Comparison of ENCODE assay signal across 8 cellular contexts in genomic region chr21:32569261-32570230, GRCh38. TPM values are rescaled to one million over a fixed set of nuclear protein-coding genes. Genes with fewer than 3 reads are reported as not detected.
DNase-seq lines count a peak whose midpoint lies in the region; ATAC-seq and TF ChIP-seq lines count a peak whose summit lies in the region.

No MANE protein-coding gene starts in this region.

- peaks cover 4% of the 10 kb centered on the region for H3K36me3 Mint-ChIP-seq in endothelial cell (ENCODE audit: low read depth, unreplicated experiment)

- no peak overlapping the region for H4K5ac ChIP-seq in mesendoderm (ENCODE audit: low read length)

- H3K36me3 ChIP-seq in mesendoderm (ENCODE audit: control insufficient read depth, insufficient read depth, low read length) = no peaks in the 10 kb centered on the region

- H3K9ac ChIP-seq in mesendoderm (ENCODE audit: low read length) = peak overlapping the region; percentile 49

- H3K4me2 ChIP-seq in mesendoderm (ENCODE audit: low read length) = peak overlapping the region; percentile 39

- WGBS in mesendoderm (ENCODE audit: extremely low coverage, insufficient coverage, low lambda C conversion rate) = no CpG with 5 or more reads among the region's 61 CpGs

- H3K27me3 Mint-ChIP-seq in endothelial cell (ENCODE audit: unreplicated experiment) = peaks cover under 1% of the 10 kb centered on the region

- H3K4me1 Mint-ChIP-seq in endothelial cell (ENCODE audit: unreplicated experiment) = peaks cover 3% of the 10 kb centered on the region

- H3K4me3 ChIP-seq in mesendoderm (ENCODE audit: low read length) = peak overlapping the region; percentile 27

- no peak overlapping the region for H4K8ac ChIP-seq in mesendoderm (ENCODE audit: low read depth, low read length)

- no peak overlapping the region for H2BK15ac ChIP-seq in mesendoderm (replicated peaks; ENCODE audit: low read depth)

- no peak overlapping the region for H3K4ac ChIP-seq in mesendoderm (ENCODE audit: low read depth, low read length)

- peak; percentile 83 for TF ChIP-seq CTCF in endothelial cell (IDR thresholded peaks at IDR 0.05; ENCODE audit: unreplicated experiment)

- H3K27ac Mint-ChIP-seq in endothelial cell (ENCODE audit: unreplicated experiment) = no peak overlapping the region

- H2AK5ac ChIP-seq in mesendoderm (ENCODE audit: low read length) = no peak overlapping the region

- H3K56ac ChIP-seq in mesendoderm (ENCODE audit: low read length) = peak overlapping the region; percentile 74

- peaks cover 7% of the 10 kb centered on the region for H3K9me3 Mint-ChIP-seq in endothelial cell (ENCODE audit: unreplicated experiment)

- H2BK120ac ChIP-seq in mesendoderm (ENCODE audit: low read depth, low read length) = no peak overlapping the region

- H3K79me2 ChIP-seq in mesendoderm (ENCODE audit: control insufficient read depth, insufficient read depth, low read length) = no peaks in the 10 kb centered on the region

- peak; percentile 91 for DNase-seq in CD1c-positive myeloid dendritic cell (ENCODE audit: extremely low spot score)
- DNase-seq in HT-29 (ENCODE audit: low spot score) = peak; percentile 79
- DNase-seq in NOMO-1 (lab: John Stamatoyannopoulos, UW; ENCODE audit: unreplicated experiment in 2 of 2) = peak; percentile 67 to 78
- DNase-seq in activated CD8-positive, alpha-beta memory T cell treated with anti-CD3 and anti-CD28 coated beads, Interleukin-2, amount 50 U/mL, for 1 hour (ENCODE audit: extremely low read depth) = peak; percentile 51
- DNase-seq in endothelial cell (ENCODE audit: low spot score) = peak; percentile 79
- DNase-seq in mesendoderm = peak; percentile 84
- DNase-seq in stimulated activated CD8-positive, alpha-beta memory T cell treated with anti-CD3 and anti-CD28 coated beads, Interleukin-12 subunit alpha, Interleukin-12 subunit beta, amount 100 ng/mL, for 24 hours (ENCODE audit: extremely low read depth) = peak; percentile 30

- peak overlapping the region; percentile 51 for H3K18ac ChIP-seq in mesendoderm (ENCODE audit: low read length)

- no peak overlapping the region for H3K27ac ChIP-seq in mesendoderm (ENCODE audit: low read depth, low read length)

- H3K79me1 ChIP-seq in mesendoderm (ENCODE audit: low read length) = no peaks in the 10 kb centered on the region

- no peak overlapping the region for H2BK5ac ChIP-seq in mesendoderm (ENCODE audit: low read length)

- peak overlapping the region; percentile 85 for H3K4me3 Mint-ChIP-seq in endothelial cell (ENCODE audit: unreplicated experiment)

- peak; percentile 93 for ATAC-seq in GM19452 (IDR thresholded peaks at IDR 0.05; ENCODE audit: unreplicated experiment)

- no peak overlapping the region for H3K23ac ChIP-seq in mesendoderm (ENCODE audit: low read length)

- no peaks in the 10 kb centered on the region for H3K27me3 ChIP-seq in mesendoderm (ENCODE audit: insufficient read depth, low read length, poor library complexity)

- H3K4me1 ChIP-seq in mesendoderm (ENCODE audit: control insufficient read depth, low read depth, low read length) = no peaks in the 10 kb centered on the region

RNA-seq across cellular contexts. Expression of gene TCP10L, which starts 15.8 kb away (rescaled TPM):
- not detected in 2 replicates for total RNA-seq in HT-29 (2014; rRNA removed; shearing (Covaris generic))
- total RNA-seq in endothelial cell (ENCODE audit: unreplicated experiment) = 0.31 TPM
- polyA plus RNA-seq in mesendoderm (2013, experiment 1 of 2) = 0.22 TPM
- 0.29 TPM for polyA plus RNA-seq in mesendoderm (2013, experiment 2 of 2)

RNA-seq across cellular contexts. Expression of gene CFAP298, which starts 42.6 kb away (rescaled TPM):
- total RNA-seq in HT-29 (2014; rRNA removed; shearing (Covaris generic)) = 79.2 and 82.4 TPM in 2 replicates
- total RNA-seq in endothelial cell (ENCODE audit: unreplicated experiment) = 60.3 TPM
- 103 TPM for polyA plus RNA-seq in mesendoderm (2013, experiment 1 of 2)
- 106 TPM for polyA plus RNA-seq in mesendoderm (2013, experiment 2 of 2)

Comparison
In these comparisons a context has a peak if more than half of its experiments do, and no peak if none do; other contexts are left out.
1. DNase-seq: peak in every context shown above with its lines; median percentile 91 in CD1c-positive myeloid dendritic cell; 84 in mesendoderm; 79 in HT-29; 79 in endothelial cell; 72 in NOMO-1; 51 in activated CD8-positive, alpha-beta memory T cell treated with anti-CD3 and anti-CD28 coated beads, Interleukin-2, amount 50 U/mL, for 1 hour; 30 in stimulated activated CD8-positive, alpha-beta memory T cell treated with anti-CD3 and anti-CD28 coated beads, Interleukin-12 subunit alpha, Interleukin-12 subunit beta, amount 100 ng/mL, for 24 hours.